Comparison of ENCODE assay signal across 13 cellular contexts in the genomic region with DNA sequence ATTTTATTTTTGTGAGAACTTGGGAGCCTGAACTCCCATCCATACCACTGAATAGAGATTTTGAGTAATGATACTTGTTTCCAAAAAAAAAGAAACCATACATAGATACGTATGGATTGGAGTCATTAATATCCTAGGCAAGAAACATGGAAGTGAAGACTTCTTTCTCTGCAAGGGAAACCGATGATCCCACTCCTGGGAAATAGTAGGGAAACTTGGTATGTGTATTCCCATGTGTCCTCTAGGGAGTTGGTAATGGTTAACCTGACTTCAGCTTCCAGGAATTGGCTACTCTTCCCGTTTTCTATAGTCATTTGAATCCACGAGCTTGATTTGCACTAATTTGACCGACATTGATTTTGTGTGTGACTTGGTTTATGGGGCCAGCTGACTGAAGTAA. TPM values are rescaled to one million over a fixed set of nuclear protein-coding genes. Genes with fewer than 3 reads are reported as not detected.
A peak's percentile ranks its signal among the peaks of the same experiment; 100 is the strongest.
DNase-seq lines count a peak whose midpoint lies in the region; ATAC-seq lines count a peak whose summit lies in the region.
"Had no signal": no experiment of that assay in that cellular context is flagged by ENCODE, and none has a peak within 500 bp of the region (broad histone marks: within the 10 kb centered on the region; RNA-seq: fewer than 3 reads in every experiment).

No MANE protein-coding gene starts in this region.

- H4K8ac ChIP-seq in neuronal stem cell (ENCODE audit: low read depth, low read length) = no peak overlapping the region

- H3K36me3 ChIP-seq in neuronal stem cell (replicated peaks in 1 of 2; ENCODE audit: control insufficient read depth in 2 of 2, insufficient read depth in 2 of 2, low read length in 2 of 2) = peaks cover 59 to 97% of the 10 kb centered on the region in 2 donors

- H3K36me3 Mint-ChIP-seq in activated T-cell treated with anti-CD3 and anti-CD28 coated beads, Interleukin-2, amount 50 U/mL, for 4 hours (ENCODE audit: insufficient read depth) = peaks cover 86% of the 10 kb centered on the region
- peaks cover 79% of the 10 kb centered on the region for H3K36me3 Mint-ChIP-seq in activated naive CD8-positive, alpha-beta T cell treated with anti-CD3 and anti-CD28 coated beads, Interleukin-2, amount 10 ng/mL, durations not matched to agents 7 days and 5 days
- peaks cover 100% of the 10 kb centered on the region for H3K36me3 Mint-ChIP-seq in stimulated activated effector memory CD8-positive, alpha-beta T cell treated with anti-CD3 and anti-CD28 coated beads, Interleukin-12 subunit alpha, Interleukin-12 subunit beta, amount 100 ng/mL, for 72 hours

- H3K14ac ChIP-seq in neuronal stem cell (ENCODE audit: low read length) = no peak overlapping the region

- H3K4me3 ChIP-seq in neuronal stem cell (ENCODE audit: low read length in 2 of 2) = no peak overlapping the region
- H3K4me3 ChIP-seq: breast epithelium, gastrocnemius medialis, vagina had no signal

- no CpG with 5 or more reads among the region's 5 CpGs for WGBS in neuronal stem cell (ENCODE audit: extremely low coverage in 2 of 2, insufficient read length in 2 of 2, insufficient replicate concordance in 1 of 2), 2 donors

- H2BK12ac ChIP-seq in neuronal stem cell (ENCODE audit: low read length) = no peak overlapping the region

- H3K4ac ChIP-seq in neuronal stem cell (ENCODE audit: low read length) = no peak overlapping the region

- no peak for DNase-seq in activated T-cell treated with anti-CD3 and anti-CD28 coated beads, Interleukin-2, amount 50 U/mL, for 4 hours
- DNase-seq in activated T-cell treated with anti-CD3 and anti-CD28 coated beads, Interleukin-2, amount 50 U/mL, for 48 hours = no peak
- no peak for DNase-seq in activated naive CD8-positive, alpha-beta T cell treated with anti-CD3 and anti-CD28 coated beads, Interleukin-2, amount 10 ng/mL, durations not matched to agents 7 days and 5 days
- no peak for DNase-seq in stimulated activated effector memory CD8-positive, alpha-beta T cell treated with anti-CD3 and anti-CD28 coated beads, Interleukin-12 subunit alpha, Interleukin-12 subunit beta, amount 100 ng/mL, for 72 hours (ENCODE audit: low spot score in 2 of 2)
- no peak for DNase-seq in neuronal stem cell (ENCODE audit: low spot score)
- no peak for DNase-seq in effector CD4-positive, alpha-beta T cell
- DNase-seq: gastrocnemius medialis, NCI-H1092 had no signal

- H3K9me3 Mint-ChIP-seq in activated T-cell treated with anti-CD3 and anti-CD28 coated beads, Interleukin-2, amount 50 U/mL, for 4 hours = no peaks in the 10 kb centered on the region
- no peaks in the 10 kb centered on the region for H3K9me3 Mint-ChIP-seq in activated naive CD8-positive, alpha-beta T cell treated with anti-CD3 and anti-CD28 coated beads, Interleukin-2, amount 10 ng/mL, durations not matched to agents 7 days and 5 days
- H3K9me3 Mint-ChIP-seq in stimulated activated effector memory CD8-positive, alpha-beta T cell treated with anti-CD3 and anti-CD28 coated beads, Interleukin-12 subunit alpha, Interleukin-12 subunit beta, amount 100 ng/mL, for 72 hours = no peaks in the 10 kb centered on the region

- no peaks in the 10 kb centered on the region for H3K9me3 ChIP-seq in neuronal stem cell (replicated peaks in 1 of 2; ENCODE audit: control insufficient read depth in 2 of 2, insufficient read depth in 1 of 2, low read depth in 1 of 2, low read length in 2 of 2)
- H3K9me3 ChIP-seq: breast epithelium, gastrocnemius medialis, vagina had no signal

- peak overlapping the region; percentile 74 for H3K27ac Mint-ChIP-seq in activated naive CD8-positive, alpha-beta T cell treated with anti-CD3 and anti-CD28 coated beads, Interleukin-2, amount 10 ng/mL, durations not matched to agents 7 days and 5 days
- H3K27ac Mint-ChIP-seq in stimulated activated effector memory CD8-positive, alpha-beta T cell treated with anti-CD3 and anti-CD28 coated beads, Interleukin-12 subunit alpha, Interleukin-12 subunit beta, amount 100 ng/mL, for 72 hours = peak overlapping the region; percentile 100

- H3K4me1 Mint-ChIP-seq in activated T-cell treated with anti-CD3 and anti-CD28 coated beads, Interleukin-2, amount 50 U/mL, for 4 hours (ENCODE audit: low read depth) = peaks cover 83% of the 10 kb centered on the region
- peaks cover 69% of the 10 kb centered on the region for H3K4me1 Mint-ChIP-seq in activated naive CD8-positive, alpha-beta T cell treated with anti-CD3 and anti-CD28 coated beads, Interleukin-2, amount 10 ng/mL, durations not matched to agents 7 days and 5 days
- H3K4me1 Mint-ChIP-seq in stimulated activated effector memory CD8-positive, alpha-beta T cell treated with anti-CD3 and anti-CD28 coated beads, Interleukin-12 subunit alpha, Interleukin-12 subunit beta, amount 100 ng/mL, for 72 hours = peaks cover 96% of the 10 kb centered on the region

- H2BK5ac ChIP-seq in neuronal stem cell (ENCODE audit: low read length) = no peak overlapping the region

- no peak overlapping the region for H3K18ac ChIP-seq in neuronal stem cell (ENCODE audit: low read length)

- H2AK5ac ChIP-seq in neuronal stem cell (ENCODE audit: low read depth, low read length) = no peak overlapping the region

- H3K27me3 ChIP-seq in neuronal stem cell (ENCODE audit: control insufficient read depth in 3 of 3, insufficient read depth in 3 of 3, low read depth in 1 of 3, low read length in 3 of 3) = no peaks in the 10 kb centered on the region
- H3K27me3 ChIP-seq: breast epithelium, gastrocnemius medialis, vagina had no signal

- no peak overlapping the region for H2BK120ac ChIP-seq in neuronal stem cell (ENCODE audit: low read depth, low read length)

- H3K9ac ChIP-seq in neuronal stem cell (ENCODE audit: low read depth, low read length, poor library complexity) = no peak overlapping the region

- no peak overlapping the region for H3K23ac ChIP-seq in neuronal stem cell (ENCODE audit: low read depth, low read length, poor library complexity)

- H3K27me3 Mint-ChIP-seq in activated T-cell treated with anti-CD3 and anti-CD28 coated beads, Interleukin-2, amount 50 U/mL, for 4 hours (ENCODE audit: low read depth) = no peaks in the 10 kb centered on the region
- no peaks in the 10 kb centered on the region for H3K27me3 Mint-ChIP-seq in activated naive CD8-positive, alpha-beta T cell treated with anti-CD3 and anti-CD28 coated beads, Interleukin-2, amount 10 ng/mL, durations not matched to agents 7 days and 5 days

- no peak for ATAC-seq in activated T-cell treated with anti-CD3 and anti-CD28 coated beads, Interleukin-2, amount 50 U/mL, for 4 hours
- ATAC-seq in activated naive CD8-positive, alpha-beta T cell treated with anti-CD3 and anti-CD28 coated beads, Interleukin-2, amount 10 ng/mL, durations not matched to agents 7 days and 5 days (ENCODE audit: low read depth) = no peak
- ATAC-seq in stimulated activated effector memory CD8-positive, alpha-beta T cell treated with anti-CD3 and anti-CD28 coated beads, Interleukin-12 subunit alpha, Interleukin-12 subunit beta, amount 100 ng/mL, for 72 hours = no peak
- ATAC-seq: gastrocnemius medialis had no signal

- H3K4me3 Mint-ChIP-seq in activated T-cell treated with anti-CD3 and anti-CD28 coated beads, Interleukin-2, amount 50 U/mL, for 4 hours = peak overlapping the region; percentile 36
- peak overlapping the region; percentile 62 for H3K4me3 Mint-ChIP-seq in activated naive CD8-positive, alpha-beta T cell treated with anti-CD3 and anti-CD28 coated beads, Interleukin-2, amount 10 ng/mL, durations not matched to agents 7 days and 5 days
- H3K4me3 Mint-ChIP-seq in stimulated activated effector memory CD8-positive, alpha-beta T cell treated with anti-CD3 and anti-CD28 coated beads, Interleukin-12 subunit alpha, Interleukin-12 subunit beta, amount 100 ng/mL, for 72 hours = peak overlapping the region; percentile 98

- H3K4me1 ChIP-seq in neuronal stem cell (ENCODE audit: control insufficient read depth in 2 of 2, insufficient read depth in 1 of 2, low read depth in 1 of 2, low read length in 2 of 2) = peaks cover 5 to 8% of the 10 kb centered on the region in 2 donors

- H4K91ac ChIP-seq in neuronal stem cell (ENCODE audit: low read depth, low read length, poor library complexity) = no peak overlapping the region

- no peak overlapping the region for H2AFZ ChIP-seq in neuronal stem cell (ENCODE audit: low read length)

- POLR2A ChIA-PET in activated naive CD8-positive, alpha-beta T cell treated with anti-CD3 and anti-CD28 coated beads, Interleukin-2, amount 10 ng/mL, durations not matched to agents 7 days and 5 days (lab: Charles Lee) = interaction anchor here (0.7 to 3.2 kb wide), 3 partner anchors 15 to 43 kb away, joined by 3 to 20 read pairs (median 16); no protein-coding TSS in a partner anchor

- no peak overlapping the region for H3K4me2 ChIP-seq in neuronal stem cell (ENCODE audit: insufficient read depth, low read length, poor library complexity, severe bottlenecking)

- peaks cover 10% of the 10 kb centered on the region for H3K79me1 ChIP-seq in neuronal stem cell (ENCODE audit: low read depth, low read length)

- no peak overlapping the region for H2BK15ac ChIP-seq in neuronal stem cell (ENCODE audit: low read length)

- H3K27ac ChIP-seq in neuronal stem cell (replicated peaks; ENCODE audit: low read length) = no peak overlapping the region
- H3K27ac ChIP-seq: breast epithelium, gastrocnemius medialis, vagina had no signal

RNA-seq across cellular contexts. Expression of a gene that starts 5.4 kb away (rescaled TPM):
- total RNA-seq in activated T-cell treated with anti-CD3 and anti-CD28 coated beads, Interleukin-2, amount 50 U/mL, for 4 hours = 100 to 1,000 TPM; 783 to 850 (median 809) TPM
- 100 to 1,000 TPM; 540 to 618 TPM for total RNA-seq in activated naive CD8-positive, alpha-beta T cell treated with anti-CD3 and anti-CD28 coated beads, Interleukin-2, amount 10 ng/mL, durations not matched to agents 7 days and 5 days
- polyA plus RNA-seq in neuronal stem cell (2013, experiment 1 of 2) = 541 TPM
- 569 TPM for polyA plus RNA-seq in neuronal stem cell (2013, experiment 2 of 2)

RNA-seq across cellular contexts. Expression of a gene that starts 17.2 kb away (rescaled TPM):
- total RNA-seq in activated T-cell treated with anti-CD3 and anti-CD28 coated beads, Interleukin-2, amount 50 U/mL, for 4 hours = 1 to 10 TPM; 1.3 to 2.7 (median 2.5) TPM
- 10 to 100 TPM; 82.3 to 87.0 TPM for total RNA-seq in activated naive CD8-positive, alpha-beta T cell treated with anti-CD3 and anti-CD28 coated beads, Interleukin-2, amount 10 ng/mL, durations not matched to agents 7 days and 5 days
- polyA plus RNA-seq in neuronal stem cell (2013, experiment 1 of 2) = 0.63 TPM
- polyA plus RNA-seq in neuronal stem cell (2013, experiment 2 of 2) = 0.40 TPM

RNA-seq across cellular contexts. Expression of a gene that starts 28.6 kb away (rescaled TPM):
- total RNA-seq in activated T-cell treated with anti-CD3 and anti-CD28 coated beads, Interleukin-2, amount 50 U/mL, for 4 hours = not detected
- not detected for total RNA-seq in activated naive CD8-positive, alpha-beta T cell treated with anti-CD3 and anti-CD28 coated beads, Interleukin-2, amount 10 ng/mL, durations not matched to agents 7 days and 5 days
- 0.03 TPM for polyA plus RNA-seq in neuronal stem cell (2013, experiment 1 of 2)
- polyA plus RNA-seq in neuronal stem cell (2013, experiment 2 of 2) = 0.01 TPM
- total RNA-seq: vagina had no signal
- polyA plus RNA-seq: AG04450 had no signal

RNA-seq across cellular contexts. Expression of a gene that starts 31.6 kb away (rescaled TPM):
- total RNA-seq in activated T-cell treated with anti-CD3 and anti-CD28 coated beads, Interleukin-2, amount 50 U/mL, for 4 hours = not detected
- not detected for total RNA-seq in activated naive CD8-positive, alpha-beta T cell treated with anti-CD3 and anti-CD28 coated beads, Interleukin-2, amount 10 ng/mL, durations not matched to agents 7 days and 5 days
- not detected for polyA plus RNA-seq in neuronal stem cell (2013, experiment 1 of 2)
- not detected for polyA plus RNA-seq in neuronal stem cell (2013, experiment 2 of 2)
- total RNA-seq: breast epithelium, gastrocnemius medialis, HT1080, mesenteric fat pad, vagina had no signal
- polyA plus RNA-seq: AG04450 had no signal

RNA-seq across cellular contexts. Expression of a gene that starts 35.5 kb away (rescaled TPM):
- total RNA-seq in activated T-cell treated with anti-CD3 and anti-CD28 coated beads, Interleukin-2, amount 50 U/mL, for 4 hours = under 1 TPM in 2 of 3 donors, not detected in 1; 0.40 to 0.78 TPM
- 1 to 10 TPM in 1 of 2 experiments, under 1 TPM in 1; 0.31 to 1.1 TPM for total RNA-seq in activated naive CD8-positive, alpha-beta T cell treated with anti-CD3 and anti-CD28 coated beads, Interleukin-2, amount 10 ng/mL, durations not matched to agents 7 days and 5 days
- 1.1 TPM for polyA plus RNA-seq in neuronal stem cell (2013, experiment 1 of 2)
- polyA plus RNA-seq in neuronal stem cell (2013, experiment 2 of 2) = 0.82 TPM

Comparison
In these comparisons a context has a peak if more than half of its experiments do, and no peak if none do; other contexts are left out.
1. H3K4me3 Mint-ChIP-seq: peak in every context shown above with its lines; median percentile 98 in stimulated activated effector memory CD8-positive, alpha-beta T cell treated with anti-CD3 and anti-CD28 coated beads, Interleukin-12 subunit alpha, Interleukin-12 subunit beta, amount 100 ng/mL, for 72 hours; 62 in activated naive CD8-positive, alpha-beta T cell treated with anti-CD3 and anti-CD28 coated beads, Interleukin-2, amount 10 ng/mL, durations not matched to agents 7 days and 5 days; 36 in activated T-cell treated with anti-CD3 and anti-CD28 coated beads, Interleukin-2, amount 50 U/mL, for 4 hours.
2. RNA of a gene that starts 17.2 kb away (total RNA-seq): 82.3 to 87.0 TPM in activated naive CD8-positive, alpha-beta T cell treated with anti-CD3 and anti-CD28 coated beads, Interleukin-2, amount 10 ng/mL, durations not matched to agents 7 days and 5 days; 1.3 to 2.7 TPM in activated T-cell treated with anti-CD3 and anti-CD28 coated beads, Interleukin-2, amount 50 U/mL, for 4 hours; every median in the first group is over 10 times any median in the second.